Comparison of ENCODE assay signal across 10 cellular contexts in genomic region chr7:100492738-100493475, GRCh38. TPM values are rescaled to one million over a fixed set of nuclear protein-coding genes. Genes with fewer than 3 reads are reported as not detected.
DNase-seq lines count a peak whose midpoint lies in the region; ATAC-seq and TF ChIP-seq lines count a peak whose summit lies in the region.
"Had no signal": no experiment of that assay in that cellular context is flagged by ENCODE, and none has a peak within 500 bp of the region (broad histone marks: within the 10 kb centered on the region; RNA-seq: fewer than 3 reads in every experiment).

No MANE protein-coding gene starts in this region.

- H3K79me1 ChIP-seq in neuronal stem cell (ENCODE audit: low read depth, low read length): peaks cover 2% of the 10 kb centered on the region

- H3K9me3 ChIP-seq in Caco-2 (no peaks in the 10 kb centered on the region), PC-3 (ENCODE audit: low read length) (no peaks in the 10 kb centered on the region), neuronal stem cell (replicated peaks in 1 of 2; ENCODE audit: control insufficient read depth in 2 of 2, insufficient read depth in 1 of 2, low read depth in 1 of 2, low read length in 2 of 2) (no peaks in the 10 kb centered on the region), body of pancreas (no peaks in the 10 kb centered on the region)

- peak overlapping the region; percentile 24 for H3K4me3 Mint-ChIP-seq in Caco-2 (ENCODE audit: unreplicated experiment)
- peak overlapping the region; percentile 83 for H3K4me3 Mint-ChIP-seq in endothelial cell (ENCODE audit: unreplicated experiment)

- H2AFZ ChIP-seq in PC-3 (ENCODE audit: low read length) (peak overlapping the region; percentile 64), neuronal stem cell (ENCODE audit: low read length) (no peak overlapping the region)

- intact Hi-C loops in Caco-2 (cut with micrococcal nuclease; ENCODE audit: unreplicated experiment): no loop called here
- intact Hi-C loops in PC-3 (cut with micrococcal nuclease): no loop called here
- intact Hi-C loops in body of pancreas (cut with DNase I): no loop called here

- no peaks in the 10 kb centered on the region for H3F3A ChIP-seq in PC-3 (ENCODE audit: low read length, unreplicated experiment)

- H3K9me2 ChIP-seq in PC-3 (replicated peaks; ENCODE audit: low read length): no peaks in the 10 kb centered on the region

- peaks cover 10% of the 10 kb centered on the region for H3K36me3 Mint-ChIP-seq in Caco-2 (ENCODE audit: insufficient read depth, unreplicated experiment)
- peaks cover 5% of the 10 kb centered on the region for H3K36me3 Mint-ChIP-seq in endothelial cell (ENCODE audit: low read depth, unreplicated experiment)

- H2BK12ac ChIP-seq in neuronal stem cell (ENCODE audit: low read length): no peak overlapping the region

- H3K9me3 Mint-ChIP-seq in Caco-2 (ENCODE audit: unreplicated experiment) (no peaks in the 10 kb centered on the region), endothelial cell (ENCODE audit: unreplicated experiment) (no peaks in the 10 kb centered on the region)

- no TSS peak for BruUV-seq in Caco-2 (replicated peaks; lab: Mats Ljungman, UMichigan)
- no TSS peak for BruUV-seq in PC-3 (replicated peaks; lab: Mats Ljungman, UMichigan)

- CTCF ChIA-PET in Caco-2 (lab: Charles Lee): interaction anchor here (1.1 kb wide), 1 partner anchor 67 kb away, joined by 3 read pairs; no protein-coding TSS in a partner anchor
- CTCF ChIA-PET in PC-3 (lab: Charles Lee): no interaction called here

- H3K18ac ChIP-seq in neuronal stem cell (ENCODE audit: low read length): peak overlapping the region; percentile 97

- no peak for ATAC-seq in PC-3
- no peak for ATAC-seq in HG02642 (IDR thresholded peaks at IDR 0.05; ENCODE audit: poor library complexity, unreplicated experiment)
- no peak for ATAC-seq in body of pancreas
- ATAC-seq in HG03520 (IDR thresholded peaks at IDR 0.05; ENCODE audit: unreplicated experiment): no peak

- no peak overlapping the region for H4K8ac ChIP-seq in neuronal stem cell (ENCODE audit: low read depth, low read length)

- no peak overlapping the region for H4K91ac ChIP-seq in neuronal stem cell (ENCODE audit: low read depth, low read length, poor library complexity)

- H3K27ac ChIP-seq in PC-3 (ENCODE audit: low read length) (no peak overlapping the region), neuronal stem cell (replicated peaks; ENCODE audit: low read length) (no peak overlapping the region), body of pancreas (no peak overlapping the region)

- H3K27me3 Mint-ChIP-seq in Caco-2 (ENCODE audit: insufficient read depth, unreplicated experiment) (no peaks in the 10 kb centered on the region), endothelial cell (ENCODE audit: unreplicated experiment) (peaks cover 14% of the 10 kb centered on the region)

- H2BK5ac ChIP-seq in neuronal stem cell (ENCODE audit: low read length): no peak overlapping the region

- no peak overlapping the region for H2BK120ac ChIP-seq in neuronal stem cell (ENCODE audit: low read depth, low read length)

- H3K14ac ChIP-seq in neuronal stem cell (ENCODE audit: low read length): no peak overlapping the region

- H3K27me3 ChIP-seq in Caco-2 (replicated peaks; ENCODE audit: control insufficient read depth, insufficient read depth, low read length) (no peaks in the 10 kb centered on the region), PC-3 (ENCODE audit: low read length) (no peaks in the 10 kb centered on the region), neuronal stem cell (ENCODE audit: control insufficient read depth in 3 of 3, insufficient read depth in 3 of 3, low read depth in 1 of 3, low read length in 3 of 3) (no peaks in the 10 kb centered on the region), body of pancreas (no peaks in the 10 kb centered on the region)

- no peak overlapping the region for H3K23ac ChIP-seq in neuronal stem cell (ENCODE audit: low read depth, low read length, poor library complexity)

- no peak for TF ChIP-seq POLR2A in body of pancreas (IDR thresholded peaks at IDR 0.05)

- no peaks in the 10 kb centered on the region for H3K36me3 ChIP-seq in Caco-2 (ENCODE audit: control insufficient read depth, insufficient read depth, low read length)
- no peaks in the 10 kb centered on the region for H3K36me3 ChIP-seq in PC-3 (ENCODE audit: low read depth, low read length)
- H3K36me3 ChIP-seq in neuronal stem cell (replicated peaks in 1 of 2; ENCODE audit: control insufficient read depth in 2 of 2, insufficient read depth in 2 of 2, low read length in 2 of 2): peaks cover 2 to 12% of the 10 kb centered on the region in 2 donors
- no peaks in the 10 kb centered on the region for H3K36me3 ChIP-seq in body of pancreas (replicated peaks in 1 of 2; ENCODE audit: insufficient read depth in 1 of 2, low read depth in 2 of 2)

- POLR2A ChIA-PET in Caco-2 (lab: Charles Lee) (no interaction called here), PC-3 (lab: Charles Lee; ENCODE audit: unreplicated experiment) (no interaction called here)

- TF ChIP-seq CTCF in Caco-2 (IDR thresholded peaks at IDR 0.05; ENCODE audit: insufficient read depth in 1 of 2, low read depth in 1 of 2, low read length in 1 of 2, severe bottlenecking in 1 of 2, unreplicated experiment in 1 of 2) (no peak), PC-3 (conservative IDR thresholded peaks at IDR 0.05; ENCODE audit: low read depth, low read length) (no peak), endothelial cell (IDR thresholded peaks at IDR 0.05; ENCODE audit: unreplicated experiment) (no peak), body of pancreas (IDR thresholded peaks at IDR 0.05) (no peak)

- H3K79me2 ChIP-seq in PC-3 (ENCODE audit: low read length): no peaks in the 10 kb centered on the region

- no peak overlapping the region for H3K9ac ChIP-seq in PC-3 (ENCODE audit: low read length)
- no peak overlapping the region for H3K9ac ChIP-seq in neuronal stem cell (ENCODE audit: low read depth, low read length, poor library complexity)

- H3K4me1 Mint-ChIP-seq in Caco-2 (ENCODE audit: low read depth, unreplicated experiment): no peaks in the 10 kb centered on the region
- H3K4me1 Mint-ChIP-seq in endothelial cell (ENCODE audit: unreplicated experiment): peaks cover 4% of the 10 kb centered on the region

- no peak overlapping the region for H2BK15ac ChIP-seq in neuronal stem cell (ENCODE audit: low read length)

- DNase-seq in Caco-2 (no peak), PC-3 (no peak), endothelial cell (ENCODE audit: low spot score) (no peak), neuronal stem cell (ENCODE audit: low spot score) (no peak), NCI-H748 treated with DMSO at 0.1 percent for 48 hours (lab: John Stamatoyannopoulos, UW) (no peak), body of pancreas (no peak)
- DNase-seq: NCI-H2029, SW 1271 had no signal

- no peaks in the 10 kb centered on the region for H3K4me1 ChIP-seq in Caco-2
- no peaks in the 10 kb centered on the region for H3K4me1 ChIP-seq in PC-3 (ENCODE audit: insufficient read depth, low read length)
- peaks cover 24 to 26% of the 10 kb centered on the region in 2 donors for H3K4me1 ChIP-seq in neuronal stem cell (ENCODE audit: control insufficient read depth in 2 of 2, insufficient read depth in 1 of 2, low read depth in 1 of 2, low read length in 2 of 2)
- peaks cover 10% of the 10 kb centered on the region for H3K4me1 ChIP-seq in body of pancreas

- H3K27ac Mint-ChIP-seq in Caco-2 (ENCODE audit: unreplicated experiment) (peak overlapping the region; percentile 31), endothelial cell (ENCODE audit: unreplicated experiment) (peak overlapping the region; percentile 36)

- H2AK5ac ChIP-seq in neuronal stem cell (ENCODE audit: low read depth, low read length): no peak overlapping the region

- no CpG with 5 or more reads among the region's 5 CpGs for WGBS in neuronal stem cell (ENCODE audit: extremely low coverage in 2 of 2, insufficient read length in 2 of 2, insufficient replicate concordance in 1 of 2), 2 donors
- 86 to 88% methylated on average over 5 of the region's 5 CpGs for WGBS in body of pancreas, 2 donors

- H4K20me1 ChIP-seq in PC-3 (ENCODE audit: low read length): no peaks in the 10 kb centered on the region

- peak overlapping the region; percentile 56 for H3K4me2 ChIP-seq in PC-3 (ENCODE audit: low read length)
- H3K4me2 ChIP-seq in neuronal stem cell (ENCODE audit: insufficient read depth, low read length, poor library complexity, severe bottlenecking): no peak overlapping the region

- H3K4ac ChIP-seq in neuronal stem cell (ENCODE audit: low read length): no peak overlapping the region

- H3K4me3 ChIP-seq in Caco-2 (ENCODE audit: low read depth, low read length): peak overlapping the region; percentile 41
- peak overlapping the region; percentile 21; the same call in 1 of the 2 replicates for H3K4me3 ChIP-seq in PC-3 (ENCODE audit: low read length)
- H3K4me3 ChIP-seq in neuronal stem cell (ENCODE audit: low read length in 2 of 2): no peak overlapping the region
- H3K4me3 ChIP-seq in body of pancreas: no peak overlapping the region

RNA-seq across cellular contexts. Expression of gene NYAP1, which starts 9.2 kb away (rescaled TPM):
- total RNA-seq in Caco-2 (2022) (1.3 and 1.7 TPM in 2 replicates), PC-3 (2014; rRNA removed) (1.2 and 1.9 TPM in 2 replicates), endothelial cell (ENCODE audit: unreplicated experiment) (2.2 TPM), body of pancreas (1 to 10 TPM; 1.0 to 1.3 TPM)
- 4.4 TPM for polyA plus RNA-seq in neuronal stem cell (2013, experiment 1 of 2)
- polyA plus RNA-seq in neuronal stem cell (2013, experiment 2 of 2): 4.5 TPM

RNA-seq across cellular contexts. Expression of gene TSC22D4, which starts 13.9 kb away (rescaled TPM):
- total RNA-seq in Caco-2 (2022) (27.2 and 32.0 TPM in 2 replicates), PC-3 (2014; rRNA removed) (57.1 and 66.1 TPM in 2 replicates), endothelial cell (ENCODE audit: unreplicated experiment) (94.3 TPM), body of pancreas (10 to 100 TPM; 16.6 to 34.9 TPM)
- polyA plus RNA-seq in neuronal stem cell (2013, experiment 1 of 2): 17.3 TPM
- polyA plus RNA-seq in neuronal stem cell (2013, experiment 2 of 2): 16.1 TPM

RNA-seq across cellular contexts. Expression of gene SPACDR, which starts 28.8 kb away (rescaled TPM):
- total RNA-seq in Caco-2 (2022) (0.41 and 0.84 TPM in 2 replicates), PC-3 (2014; rRNA removed) (0.11 and 2.5 TPM in 2 replicates), endothelial cell (ENCODE audit: unreplicated experiment) (4.3 TPM), body of pancreas (1 to 10 TPM in 1 of 2 donors, not detected in 1; 1.0 TPM)
- polyA plus RNA-seq in neuronal stem cell (2013, experiment 1 of 2): 1.6 TPM
- polyA plus RNA-seq in neuronal stem cell (2013, experiment 2 of 2): 1.2 TPM

RNA-seq across cellular contexts. Expression of gene AGFG2, which starts 46.1 kb away (rescaled TPM):
- total RNA-seq in Caco-2 (2022) (58.5 and 60.7 TPM in 2 replicates), PC-3 (2014; rRNA removed) (16.9 and 18.2 TPM in 2 replicates), endothelial cell (ENCODE audit: unreplicated experiment) (48.6 TPM), body of pancreas (10 to 100 TPM; 20.4 to 24.6 TPM)
- 3.2 TPM for polyA plus RNA-seq in neuronal stem cell (2013, experiment 1 of 2)
- 4.6 TPM for polyA plus RNA-seq in neuronal stem cell (2013, experiment 2 of 2)

RNA-seq across cellular contexts. Expression of gene PPP1R35, which starts 56.6 kb away (rescaled TPM):
- total RNA-seq in Caco-2 (2022) (38.3 and 39.5 TPM in 2 replicates), PC-3 (2014; rRNA removed) (36.1 and 51.1 TPM in 2 replicates), endothelial cell (ENCODE audit: unreplicated experiment) (27.3 TPM), body of pancreas (10 to 100 TPM; 39.4 to 69.2 TPM)
- polyA plus RNA-seq in neuronal stem cell (2013, experiment 1 of 2): 72.3 TPM
- 69.0 TPM for polyA plus RNA-seq in neuronal stem cell (2013, experiment 2 of 2)

Comparison
In these comparisons a context has a peak if more than half of its experiments do, and no peak if none do; other contexts are left out.
1. H3K4me3 ChIP-seq: peak in Caco-2 (single experiment) and PC-3 (single experiment); none in neuronal stem cell (0 of 2) and body of pancreas (0 of 2).